Comparison of ENCODE assay signal across 14 cellular contexts in genomic region chr3:186940965-186941364, GRCh38. TPM values are rescaled to one million over a fixed set of nuclear protein-coding genes. Genes with fewer than 3 reads are reported as not detected.
DNase-seq lines count a peak whose midpoint lies in the region; ATAC-seq and TF ChIP-seq lines count a peak whose summit lies in the region.
"Had no signal": no experiment of that assay in that cellular context is flagged by ENCODE, and none has a peak within 500 bp of the region (broad histone marks: within the 10 kb centered on the region; RNA-seq: fewer than 3 reads in every experiment).

No MANE protein-coding gene starts in this region.

- WGBS in heart right ventricle, 2 donors, result 15 to 16% methylated on average over 4 of the region's 4 CpGs

- peaks cover 3 to 37% of the 10 kb centered on the region in 2 donors for H3K36me3 Mint-ChIP-seq in activated T-cell treated with anti-CD3 and anti-CD28 coated beads, Interleukin-2, amount 50 U/mL, for 72 hours (ENCODE audit: insufficient read depth in 2 of 2)
- H3K36me3 Mint-ChIP-seq in nephron progenitor cell (ENCODE audit: low read depth), result peaks cover 65% of the 10 kb centered on the region
- H3K36me3 Mint-ChIP-seq in CD4-positive, alpha-beta memory T cell, result peaks cover 39 to 49% of the 10 kb centered on the region in 2 donors

- no peak for DNase-seq in activated T-cell treated with anti-CD3 and anti-CD28 coated beads, Interleukin-2, amount 50 U/mL, for 72 hours
- no peak for DNase-seq in activated T-cell treated with anti-CD3 and anti-CD28 coated beads, Interleukin-2, amount 50 U/mL, for 1 hour
- DNase-seq in heart right ventricle, result peak; percentile 34 to 69
- no peak for DNase-seq in nephron progenitor cell
- DNase-seq in vagina (ENCODE audit: extremely low spot score in 2 of 2), result no peak
- DNase-seq in CD4-positive, alpha-beta memory T cell, result no peak
- no peak for DNase-seq in effector CD4-positive, alpha-beta T cell
- DNase-seq in T-helper 1 cell, result no peak
- DNase-seq: activated CD8-positive, alpha-beta T cell treated with anti-CD3 and anti-CD28 coated beads for 36 hours; activated naive CD4-positive, alpha-beta T cell treated with Interleukin-2 at 50 U/mL for 16 hours; GDM1; GM23248; NCI-H748 treated with DMSO at 0.1 percent for 48 hours had no signal

- peaks cover 35% of the 10 kb centered on the region for H3K4me1 Mint-ChIP-seq in activated T-cell treated with anti-CD3 and anti-CD28 coated beads, Interleukin-2, amount 50 U/mL, for 72 hours (ENCODE audit: low read depth)
- peaks cover 34% of the 10 kb centered on the region for H3K4me1 Mint-ChIP-seq in nephron progenitor cell
- H3K4me1 Mint-ChIP-seq in CD4-positive, alpha-beta memory T cell, result peaks cover 43 to 76% (median 60%) of the 10 kb centered on the region in 4 donors

- H3K27ac ChIP-seq in heart right ventricle (peak overlapping the region; percentile 64 to 89 (median 80)), vagina (peak overlapping the region; percentile 38)
- no peak overlapping the region for H3K27ac ChIP-seq in CD4-positive, alpha-beta memory T cell (ENCODE audit: low read depth, low read length)
- H3K27ac ChIP-seq: GM23248, RWPE1 had no signal

- peak overlapping the region; percentile 71 for H3K27ac Mint-ChIP-seq in activated T-cell treated with anti-CD3 and anti-CD28 coated beads, Interleukin-2, amount 50 U/mL, for 72 hours
- peak overlapping the region; percentile 77 for H3K27ac Mint-ChIP-seq in nephron progenitor cell
- peak overlapping the region in 3 of 7 donors; percentile 29 to 53 (median 44) for H3K27ac Mint-ChIP-seq in CD4-positive, alpha-beta memory T cell
- H3K27ac Mint-ChIP-seq: activated CD8-positive, alpha-beta T cell treated with anti-CD3 and anti-CD28 coated beads for 36 hours had no signal

- H3K27me3 ChIP-seq in heart right ventricle, result no peaks in the 10 kb centered on the region
- H3K27me3 ChIP-seq in vagina, result no peaks in the 10 kb centered on the region
- H3K27me3 ChIP-seq in CD4-positive, alpha-beta memory T cell (ENCODE audit: insufficient read depth, low read length), result no peaks in the 10 kb centered on the region

- TF ChIP-seq CTCF in heart right ventricle (IDR thresholded peaks at IDR 0.05), result no peak
- no peak for TF ChIP-seq CTCF in nephron progenitor cell (IDR thresholded peaks at IDR 0.05)
- no peak for TF ChIP-seq CTCF in vagina (IDR thresholded peaks at IDR 0.05)

- POLR2A ChIA-PET in CD4-positive, alpha-beta memory T cell (lab: Charles Lee; ENCODE audit: partially characterized antibody), result interaction anchor here (1.5 to 3.2 kb wide), 2 partner anchors 9 to 32 kb away, joined by 3 to 11 read pairs; partner anchors contain the start of gene ST6GAL1

- no peaks in the 10 kb centered on the region for H3K9me3 Mint-ChIP-seq in activated T-cell treated with anti-CD3 and anti-CD28 coated beads, Interleukin-2, amount 50 U/mL, for 72 hours
- no peaks in the 10 kb centered on the region for H3K9me3 Mint-ChIP-seq in nephron progenitor cell
- no peaks in the 10 kb centered on the region for H3K9me3 Mint-ChIP-seq in CD4-positive, alpha-beta memory T cell
- H3K9me3 Mint-ChIP-seq: activated CD8-positive, alpha-beta T cell treated with anti-CD3 and anti-CD28 coated beads for 36 hours had no signal

- H3K4me1 ChIP-seq in heart right ventricle (peaks cover 19 to 73% (median 55%) of the 10 kb centered on the region in 9 donors), vagina (peaks cover 18% of the 10 kb centered on the region)
- peaks cover 38% of the 10 kb centered on the region for H3K4me1 ChIP-seq in CD4-positive, alpha-beta memory T cell (ENCODE audit: insufficient read depth, low read length)

- H3K36me3 ChIP-seq in heart right ventricle, result peaks cover 0 to 37% (median 0%) of the 10 kb centered on the region in 9 donors
- H3K36me3 ChIP-seq in vagina, result no peaks in the 10 kb centered on the region
- H3K36me3 ChIP-seq in CD4-positive, alpha-beta memory T cell (ENCODE audit: insufficient read depth, low read length), result peaks cover 18% of the 10 kb centered on the region

- no peak for ATAC-seq in activated T-cell treated with anti-CD3 and anti-CD28 coated beads, Interleukin-2, amount 50 U/mL, for 72 hours (replicated peaks in 1 of 2)
- peak; percentile 75 to 88 (median 84) for ATAC-seq in heart right ventricle
- ATAC-seq: activated CD8-positive, alpha-beta T cell treated with anti-CD3 and anti-CD28 coated beads for 36 hours had no signal

- H3K9me3 ChIP-seq in heart right ventricle (no peaks in the 10 kb centered on the region), vagina (no peaks in the 10 kb centered on the region)
- H3K9me3 ChIP-seq in CD4-positive, alpha-beta memory T cell (ENCODE audit: control insufficient read depth in 1 of 2, low read length in 2 of 2), result no peaks in the 10 kb centered on the region

- H3K4me3 ChIP-seq in heart right ventricle (no peak overlapping the region), vagina (no peak overlapping the region)
- no peak overlapping the region for H3K4me3 ChIP-seq in CD4-positive, alpha-beta memory T cell (ENCODE audit: low read length in 2 of 2)
- H3K4me3 ChIP-seq: GM23248 had no signal

- intact Hi-C loops in heart right ventricle (cut with DNase I) (loop anchor here in 2 of 10 donors (2.0 to 5.0 kb wide), 2 partner anchors 36 kb away; no protein-coding TSS in a partner anchor), vagina (cut with DNase I) (no loop called here)
- intact Hi-C loops in CD4-positive, alpha-beta memory T cell (cut with micrococcal nuclease), result no loop called here

- H3K27me3 Mint-ChIP-seq in activated T-cell treated with anti-CD3 and anti-CD28 coated beads, Interleukin-2, amount 50 U/mL, for 72 hours (ENCODE audit: low read depth), result no peaks in the 10 kb centered on the region
- no peaks in the 10 kb centered on the region for H3K27me3 Mint-ChIP-seq in nephron progenitor cell (ENCODE audit: low read depth, poor library complexity)
- H3K27me3 Mint-ChIP-seq in CD4-positive, alpha-beta memory T cell, result no peaks in the 10 kb centered on the region
- H3K27me3 Mint-ChIP-seq: activated CD8-positive, alpha-beta T cell treated with anti-CD3 and anti-CD28 coated beads for 36 hours had no signal

- H3K4me3 Mint-ChIP-seq in activated T-cell treated with anti-CD3 and anti-CD28 coated beads, Interleukin-2, amount 50 U/mL, for 72 hours, result no peak overlapping the region
- H3K4me3 Mint-ChIP-seq in nephron progenitor cell, result no peak overlapping the region
- H3K4me3 Mint-ChIP-seq in CD4-positive, alpha-beta memory T cell, result no peak overlapping the region
- H3K4me3 Mint-ChIP-seq: activated CD8-positive, alpha-beta T cell treated with anti-CD3 and anti-CD28 coated beads for 36 hours had no signal

- no peak for TF ChIP-seq POLR2A in vagina (IDR thresholded peaks at IDR 0.05)

- CTCF ChIA-PET in CD4-positive, alpha-beta memory T cell (lab: Charles Lee; ENCODE audit: partially characterized antibody), result interaction anchor here (1.0 to 1.2 kb wide), 2 partner anchors 19 to 224 kb away, joined by 3 read pairs; no protein-coding TSS in a partner anchor

RNA-seq across cellular contexts. Expression of gene ST6GAL1, which starts 10.6 kb away (rescaled TPM):
- 100 to 1,000 TPM in 1 of 2 donors, 10 to 100 TPM in 1; 98.1 to 104 TPM for total RNA-seq in activated T-cell treated with anti-CD3 and anti-CD28 coated beads, Interleukin-2, amount 50 U/mL, for 72 hours
- total RNA-seq in heart right ventricle, result 10 to 100 TPM; 55.9 to 94.7 (median 68.7) TPM
- polyA plus RNA-seq in heart right ventricle, result 10 to 100 TPM; 19.5 to 36.3 TPM
- total RNA-seq in vagina, result 37.8 TPM
- 100 to 1,000 TPM; 222 to 232 TPM for total RNA-seq in CD4-positive, alpha-beta memory T cell
- polyA plus RNA-seq in CD4-positive, alpha-beta memory T cell, result 100 to 1,000 TPM; 165 to 172 TPM
- total RNA-seq: GM23248 had no signal

Comparison
In these comparisons a context has a peak if more than half of its experiments do, and no peak if none do; other contexts are left out.
1. ATAC-seq: peak in heart right ventricle (8 of 8); none in activated T-cell treated with anti-CD3 and anti-CD28 coated beads, Interleukin-2, amount 50 U/mL, for 72 hours (0 of 2).
2. DNase-seq: peak in heart right ventricle (2 of 2); none in activated T-cell treated with anti-CD3 and anti-CD28 coated beads, Interleukin-2, amount 50 U/mL, for 72 hours (0 of 2), activated T-cell treated with anti-CD3 and anti-CD28 coated beads, Interleukin-2, amount 50 U/mL, for 1 hour (single experiment), nephron progenitor cell (single experiment), vagina (0 of 2), CD4-positive, alpha-beta memory T cell (0 of 5), effector CD4-positive, alpha-beta T cell (single experiment) and T-helper 1 cell (0 of 5).